In genomic region chr10:94125856-94126255, GRCh38 we compare ENCODE assay signal across 20 cellular contexts.
DNase-seq lines count a peak whose midpoint lies in the region; ATAC-seq and TF ChIP-seq lines count a peak whose summit lies in the region.
"Had no signal": no experiment of that assay in that cellular context is flagged by ENCODE, and none has a peak within 500 bp of the region (broad histone marks: within the 10 kb centered on the region; RNA-seq: fewer than 3 reads in every experiment).

No MANE protein-coding gene starts in this region.

- TF ChIP-seq POLR2A in IMR-90 (IDR thresholded peaks at IDR 0.05; ENCODE audit: low read depth, low read length) (no peak), body of pancreas (IDR thresholded peaks at IDR 0.05) (no peak)

- TF ChIP-seq RAD21 in IMR-90 (IDR thresholded peaks at IDR 0.05; ENCODE audit: low read length), result no peak

- TF ChIP-seq CTCF in IMR-90 (conservative IDR thresholded peaks at IDR 0.05; ENCODE audit: low read depth, low read length), result no peak
- no peak for TF ChIP-seq CTCF in chondrocyte (IDR thresholded peaks at IDR 0.05)
- TF ChIP-seq CTCF in body of pancreas (IDR thresholded peaks at IDR 0.05), result no peak

- DNase-seq in AG08395 (ENCODE audit: low spot score) (peak; percentile 42), IMR-90 (peak; percentile 94), chondrocyte (ENCODE audit: low spot score) (no peak), mesenchymal stem cell (peak; percentile 83), hypothalamus (lab: John Stamatoyannopoulos, UW) (no peak), body of pancreas (no peak), NCI-H2107 treated with DMSO at 0.1 percent for 48 hours (lab: John Stamatoyannopoulos, UW; ENCODE audit: unreplicated experiment) (no peak)
- DNase-seq: activated naive CD8-positive, alpha-beta T cell treated with anti-CD3 and anti-CD28 coated beads for 36 hours; DMS153; MM.1S; NCI-H2029; NCI-H748 treated with DMSO at 0.1 percent for 48 hours had no signal

- H3K4me3 Mint-ChIP-seq in chondrocyte (ENCODE audit: unreplicated experiment), result no peak overlapping the region
- H3K4me3 Mint-ChIP-seq: activated naive CD8-positive, alpha-beta T cell treated with anti-CD3 and anti-CD28 coated beads for 36 hours; B cell; dendritic cell treated with granulocyte-macrophage colony-stimulating factor and Interleukin-4, amounts not matched to agents 40 ng/mL and 50 ng/mL, for 4 days; T-helper 1 cell treated with Interleukin-12 subunit alpha and Interleukin-12 subunit beta and Interleukin-4 antibody, amounts not matched to agents 30 μg/mL and 1 μg/mL, for 36 hours had no signal

- H3K4me1 Mint-ChIP-seq in chondrocyte (ENCODE audit: low read depth), result peaks cover 61% of the 10 kb centered on the region
- H3K4me1 Mint-ChIP-seq: activated naive CD8-positive, alpha-beta T cell treated with anti-CD3 and anti-CD28 coated beads for 36 hours; B cell had no signal

- no peaks in the 10 kb centered on the region for H3K9me3 Mint-ChIP-seq in chondrocyte (ENCODE audit: low read depth)
- H3K9me3 Mint-ChIP-seq: activated naive CD8-positive, alpha-beta T cell treated with anti-CD3 and anti-CD28 coated beads for 36 hours; dendritic cell treated with granulocyte-macrophage colony-stimulating factor and Interleukin-4, amounts not matched to agents 40 ng/mL and 50 ng/mL, for 4 days; T-helper 1 cell treated with Interleukin-12 subunit alpha and Interleukin-12 subunit beta and Interleukin-4 antibody, amounts not matched to agents 30 μg/mL and 1 μg/mL, for 36 hours had no signal

- in situ Hi-C loops in IMR-90 (cut with MboI; ENCODE audit: low sequenced_read_pairs), result no loop called here

- H4K91ac ChIP-seq in IMR-90 (ENCODE audit: insufficient read depth, low read depth, low read length) (peak overlapping the region; percentile 67; the same call in 1 of the 2 replicates), mesenchymal stem cell (ENCODE audit: low read length) (no peak overlapping the region)

- H2AFZ ChIP-seq in IMR-90 (replicated peaks; ENCODE audit: low read length, poor library complexity) (peak overlapping the region; percentile 55), mesenchymal stem cell (ENCODE audit: low read depth, low read length) (no peak overlapping the region)

- H3K9ac ChIP-seq in IMR-90 (ENCODE audit: low read depth, low read length) (no peak overlapping the region), mesenchymal stem cell (ENCODE audit: low read length) (no peak overlapping the region)

- POLR2A ChIA-PET in IMR-90 (lab: Charles Lee; ENCODE audit: unreplicated experiment), result no interaction called here

- H3K4me3 ChIP-seq in IMR-90 (ENCODE audit: insufficient read depth, low read depth, low read length) (no peak overlapping the region), mesenchymal stem cell (ENCODE audit: insufficient read depth in 1 of 2, low read depth in 1 of 2, low read length in 2 of 2) (no peak overlapping the region), body of pancreas (no peak overlapping the region)
- H3K4me3 ChIP-seq: GM12878, skin epidermis had no signal

- H3K27me3 ChIP-seq in IMR-90 (ENCODE audit: control insufficient read depth, insufficient read depth, low read length), result no peaks in the 10 kb centered on the region
- no peaks in the 10 kb centered on the region for H3K27me3 ChIP-seq in mesenchymal stem cell (ENCODE audit: control insufficient read depth in 1 of 2, insufficient read depth in 1 of 2, low read length in 2 of 2)
- no peaks in the 10 kb centered on the region for H3K27me3 ChIP-seq in body of pancreas
- H3K27me3 ChIP-seq: neutrophil had no signal

- intact Hi-C loops in IMR-90 (cut with micrococcal nuclease) (loop anchor here (5.0 kb wide), 1 partner anchor 39 kb away; no protein-coding TSS in a partner anchor), body of pancreas (cut with DNase I) (no loop called here)

- no peak overlapping the region for H4K5ac ChIP-seq in IMR-90 (ENCODE audit: low read depth, low read length)

- no peaks in the 10 kb centered on the region for H3K36me3 Mint-ChIP-seq in chondrocyte (ENCODE audit: low read depth)
- H3K36me3 Mint-ChIP-seq: activated naive CD8-positive, alpha-beta T cell treated with anti-CD3 and anti-CD28 coated beads for 36 hours had no signal

- H3K56ac ChIP-seq in IMR-90 (ENCODE audit: extremely low read depth, insufficient read depth, low read length), result peak overlapping the region; percentile 69; the same call in 1 of the 2 replicates

- no peaks in the 10 kb centered on the region for H4K20me1 ChIP-seq in IMR-90 (ENCODE audit: insufficient read depth, low read length)

- no peaks in the 10 kb centered on the region for H3K27me3 Mint-ChIP-seq in chondrocyte (ENCODE audit: low read depth)
- H3K27me3 Mint-ChIP-seq: B cell; dendritic cell treated with granulocyte-macrophage colony-stimulating factor and Interleukin-4, amounts not matched to agents 40 ng/mL and 50 ng/mL, for 4 days had no signal

- peak; percentile 71 for ATAC-seq in IMR-90 (ENCODE audit: low read depth)
- ATAC-seq in body of pancreas, result no peak
- no peak for ATAC-seq in GM21786 (IDR thresholded peaks at IDR 0.05; ENCODE audit: unreplicated experiment)
- ATAC-seq: esophagus mucosa, GM12878 had no signal

- peak overlapping the region; percentile 77 for H3K27ac Mint-ChIP-seq in chondrocyte (ENCODE audit: unreplicated experiment)
- H3K27ac Mint-ChIP-seq: activated naive CD8-positive, alpha-beta T cell treated with anti-CD3 and anti-CD28 coated beads for 36 hours; B cell; dendritic cell treated with granulocyte-macrophage colony-stimulating factor and Interleukin-4, amounts not matched to agents 40 ng/mL and 50 ng/mL, for 4 days; T-helper 1 cell treated with Interleukin-12 subunit alpha and Interleukin-12 subunit beta and Interleukin-4 antibody, amounts not matched to agents 30 μg/mL and 1 μg/mL, for 36 hours had no signal

- H2BK15ac ChIP-seq in IMR-90 (ENCODE audit: low read depth, low read length) (no peak overlapping the region; the same call in 2 of the 3 replicates), mesenchymal stem cell (ENCODE audit: low read depth, poor library complexity, severe bottlenecking) (no peak overlapping the region)

- H3K14ac ChIP-seq in IMR-90 (replicated peaks; ENCODE audit: low read depth, low read length) (peak overlapping the region; percentile 16; the same call in 1 of the 2 replicates), mesenchymal stem cell (ENCODE audit: low read length in 2 of 2) (no peak overlapping the region)

- H3K79me1 ChIP-seq in IMR-90 (ENCODE audit: low read depth in 1 of 2, low read length in 2 of 2) (no peaks in the 10 kb centered on the region; a peak in 1 of 4 replicates), mesenchymal stem cell (replicated peaks; ENCODE audit: low read length, poor library complexity, severe bottlenecking) (peaks cover 3% of the 10 kb centered on the region)

- no peak overlapping the region for H2AK9ac ChIP-seq in IMR-90 (replicated peaks; ENCODE audit: low read depth, low read length, poor library complexity)

- H3K27ac ChIP-seq in IMR-90 (ENCODE audit: insufficient read depth, low read length) (peak overlapping the region; percentile 84; the same call in 1 of the 2 replicates), mesenchymal stem cell (ENCODE audit: low read length, poor library complexity, severe bottlenecking) (peak overlapping the region; percentile 78), body of pancreas (no peak overlapping the region)
- H3K27ac ChIP-seq: neutrophil, skin epidermis had no signal

- H3K18ac ChIP-seq in IMR-90 (ENCODE audit: low read depth, low read length), result peak overlapping the region; percentile 8
- no peak overlapping the region for H3K18ac ChIP-seq in mesenchymal stem cell (ENCODE audit: low read depth in 1 of 2, low read length in 2 of 2)

- CTCF ChIA-PET in IMR-90 (lab: Yijun Ruan, JAX), result interaction anchor here (1.6 kb wide), 1 partner anchor 15 kb away, joined by 3 read pairs; no protein-coding TSS in a partner anchor

- no peak overlapping the region for H3K4me2 ChIP-seq in IMR-90 (ENCODE audit: low read depth, low read length)
- H3K4me2 ChIP-seq in mesenchymal stem cell (ENCODE audit: low read length, poor library complexity, severe bottlenecking), result no peak overlapping the region

- dilution Hi-C loops in IMR-90 (cut with HindIII; ENCODE audit: low sequenced_read_pairs, unreplicated experiment), result no loop called here

- no peaks in the 10 kb centered on the region for H3K36me3 ChIP-seq in IMR-90 (ENCODE audit: control insufficient read depth, insufficient read depth, low read length)
- no peaks in the 10 kb centered on the region for H3K36me3 ChIP-seq in mesenchymal stem cell (ENCODE audit: control insufficient read depth in 1 of 2, insufficient read depth in 2 of 2, low read depth in 1 of 2, low read length in 2 of 2)
- H3K36me3 ChIP-seq in body of pancreas (replicated peaks in 1 of 2; ENCODE audit: insufficient read depth in 1 of 2, low read depth in 2 of 2), result no peaks in the 10 kb centered on the region
- H3K36me3 ChIP-seq: neutrophil had no signal

- H2BK12ac ChIP-seq in mesenchymal stem cell (ENCODE audit: low read length in 2 of 2), result no peak overlapping the region

- H2AK5ac ChIP-seq in IMR-90 (ENCODE audit: low read depth, low read length), result no peak overlapping the region
- H2AK5ac ChIP-seq in mesenchymal stem cell (ENCODE audit: low read length, severe bottlenecking), result no peak overlapping the region

- H3K4ac ChIP-seq in IMR-90 (ENCODE audit: low read depth, low read length) (peak overlapping the region; percentile 75), mesenchymal stem cell (ENCODE audit: low read depth in 1 of 2, low read length in 2 of 2) (no peak overlapping the region)

- H3K4me1 ChIP-seq in IMR-90 (ENCODE audit: control insufficient read depth, insufficient read depth, low read length) (peaks cover 27% of the 10 kb centered on the region), mesenchymal stem cell (ENCODE audit: control insufficient read depth, insufficient read depth, low read depth, low read length) (peaks cover 5% of the 10 kb centered on the region), body of pancreas (peaks cover 9% of the 10 kb centered on the region)

- H2BK5ac ChIP-seq in IMR-90 (ENCODE audit: low read depth, low read length, poor library complexity, severe bottlenecking) (peak overlapping the region; percentile 74), mesenchymal stem cell (ENCODE audit: low read depth, low read length, poor library complexity, severe bottlenecking) (no peak overlapping the region)

- H3K9me3 ChIP-seq in IMR-90 (ENCODE audit: control insufficient read depth, insufficient read depth, low read length) (no peaks in the 10 kb centered on the region), mesenchymal stem cell (ENCODE audit: control insufficient read depth, low read length) (no peaks in the 10 kb centered on the region), body of pancreas (no peaks in the 10 kb centered on the region)
- H3K9me3 ChIP-seq: neutrophil had no signal

- peak overlapping the region in 1 of 2 experiments; percentile 77; a peak in 2 of 4 replicates for H4K8ac ChIP-seq in IMR-90 (ENCODE audit: low read depth in 2 of 2, low read length in 2 of 2)
- H4K8ac ChIP-seq in mesenchymal stem cell (ENCODE audit: low read length), result no peak overlapping the region

- H2BK120ac ChIP-seq in IMR-90 (ENCODE audit: low read depth, low read length), result peak overlapping the region; percentile 77
- no peak overlapping the region for H2BK120ac ChIP-seq in mesenchymal stem cell (ENCODE audit: low read depth, low read length)

- peak overlapping the region; percentile 73 for H2BK20ac ChIP-seq in IMR-90 (ENCODE audit: low read depth, low read length)

- H3K23ac ChIP-seq in IMR-90 (ENCODE audit: low read depth, low read length) (peak overlapping the region; percentile 19; the same call in 1 of the 2 replicates), mesenchymal stem cell (ENCODE audit: low read length in 2 of 2) (no peak overlapping the region)

- H3K9me1 ChIP-seq in IMR-90 (ENCODE audit: insufficient read depth, low read length), result peaks cover 17% of the 10 kb centered on the region

- BruUV-seq in IMR-90 (replicated peaks; lab: Mats Ljungman, UMichigan), result no TSS peak

Comparison
In these comparisons a context has a peak if more than half of its experiments do, and no peak if none do; other contexts are left out.
1. DNase-seq: peak in AG08395 (single experiment), IMR-90 (single experiment) and mesenchymal stem cell (single experiment); none in chondrocyte (single experiment), hypothalamus (0 of 51), body of pancreas (0 of 4) and NCI-H2107 treated with DMSO at 0.1 percent for 48 hours (single experiment).
2. H3K27ac ChIP-seq: peak in IMR-90 (single experiment) and mesenchymal stem cell (single experiment); none in body of pancreas (0 of 4).